ENCODE assay signal across 22 cellular contexts in genomic region chr6:135854799-135855198, GRCh38. TPM values are rescaled to one million over a fixed set of nuclear protein-coding genes. Genes with fewer than 3 reads are reported as not detected.
DNase-seq lines count a peak whose midpoint lies in the region; ATAC-seq, FAIRE-seq and TF ChIP-seq lines count a peak whose summit lies in the region.
"Had no signal": no experiment of that assay in that cellular context is flagged by ENCODE, and none has a peak within 500 bp of the region (broad histone marks: within the 10 kb centered on the region; RNA-seq: fewer than 3 reads in every experiment).

No MANE protein-coding gene starts in this region.

- H3K9me3 ChIP-seq in small intestine (ENCODE audit: control insufficient read depth, low read depth) = no peaks in the 10 kb centered on the region

- no peaks in the 10 kb centered on the region for H3K36me3 ChIP-seq in small intestine (ENCODE audit: control insufficient read depth in 2 of 2, insufficient read depth in 2 of 2, low read length in 2 of 2)

- H3K27me3 ChIP-seq in small intestine (ENCODE audit: control insufficient read depth in 2 of 2, insufficient read depth in 2 of 2, low read length in 2 of 2) = no peaks in the 10 kb centered on the region

- FAIRE-seq in small intestine (lab: Jason Lieb, UNC) = no peak
- FAIRE-seq: K562, keratinocyte, RCC 7860 had no signal

- no peak overlapping the region for H3K27ac Mint-ChIP-seq in activated CD8-positive, alpha-beta memory T cell treated with anti-CD3 and anti-CD28 coated beads, Interleukin-2, amount 10 ng/mL, durations not matched to agents 7 days and 5 days
- H3K27ac Mint-ChIP-seq: activated naive CD8-positive, alpha-beta T cell treated with anti-CD3 and anti-CD28 coated beads, Interleukin-2, amount 10 ng/mL, durations not matched to agents 7 days and 5 days had no signal

- ATAC-seq in activated CD8-positive, alpha-beta memory T cell treated with anti-CD3 and anti-CD28 coated beads, Interleukin-2, amount 10 ng/mL, durations not matched to agents 7 days and 5 days = peak; percentile 8
- ATAC-seq in HG02938 (IDR thresholded peaks at IDR 0.05; ENCODE audit: unreplicated experiment) = peak; percentile 45
- ATAC-seq in stimulated activated naive CD8-positive, alpha-beta T cell treated with anti-CD3 and anti-CD28 coated beads, Interleukin-15, Interleukin-2, amounts not matched to agents 100 U/mL and 50 U/mL, for 24 hours = peak; percentile 16
- ATAC-seq in GM21529 (IDR thresholded peaks at IDR 0.05; ENCODE audit: unreplicated experiment) = no peak
- ATAC-seq: K562 had no signal

- H3K4me3 ChIP-seq in fibroblast of pulmonary artery (replicated peaks; ENCODE audit: low read depth, low read length) (peak overlapping the region; percentile 73), small intestine (ENCODE audit: low read depth in 1 of 2, low read length in 2 of 2) (no peak overlapping the region)
- H3K4me3 ChIP-seq: K562 had no signal

- no peak overlapping the region for H3K27ac ChIP-seq in small intestine (ENCODE audit: low read depth in 1 of 2, low read length in 1 of 2)
- H3K27ac ChIP-seq: parathyroid adenoma had no signal

- no peak overlapping the region for H3K4me3 Mint-ChIP-seq in activated CD8-positive, alpha-beta memory T cell treated with anti-CD3 and anti-CD28 coated beads, Interleukin-2, amount 10 ng/mL, durations not matched to agents 7 days and 5 days
- H3K4me3 Mint-ChIP-seq: activated naive CD8-positive, alpha-beta T cell treated with anti-CD3 and anti-CD28 coated beads, Interleukin-2, amount 10 ng/mL, durations not matched to agents 7 days and 5 days; CD14-positive monocyte had no signal

- WGBS in small intestine, 3 donors = 88 to 100% (median 93%) methylated on average over 2 of the region's 2 CpGs

- H3K4me1 Mint-ChIP-seq in activated CD8-positive, alpha-beta memory T cell treated with anti-CD3 and anti-CD28 coated beads, Interleukin-2, amount 10 ng/mL, durations not matched to agents 7 days and 5 days = peaks cover 7% of the 10 kb centered on the region

- no peaks in the 10 kb centered on the region for H3K36me3 Mint-ChIP-seq in activated CD8-positive, alpha-beta memory T cell treated with anti-CD3 and anti-CD28 coated beads, Interleukin-2, amount 10 ng/mL, durations not matched to agents 7 days and 5 days
- H3K36me3 Mint-ChIP-seq: activated naive CD8-positive, alpha-beta T cell treated with anti-CD3 and anti-CD28 coated beads, Interleukin-2, amount 10 ng/mL, durations not matched to agents 7 days and 5 days; CD14-positive monocyte had no signal

- H3K27me3 Mint-ChIP-seq in activated CD8-positive, alpha-beta memory T cell treated with anti-CD3 and anti-CD28 coated beads, Interleukin-2, amount 10 ng/mL, durations not matched to agents 7 days and 5 days = peaks cover 3% of the 10 kb centered on the region

- no peaks in the 10 kb centered on the region for H3K9me3 Mint-ChIP-seq in activated CD8-positive, alpha-beta memory T cell treated with anti-CD3 and anti-CD28 coated beads, Interleukin-2, amount 10 ng/mL, durations not matched to agents 7 days and 5 days (ENCODE audit: low read depth)
- H3K9me3 Mint-ChIP-seq: activated naive CD8-positive, alpha-beta T cell treated with anti-CD3 and anti-CD28 coated beads, Interleukin-2, amount 10 ng/mL, durations not matched to agents 7 days and 5 days; CD14-positive monocyte had no signal

- no peak for DNase-seq in activated CD8-positive, alpha-beta memory T cell treated with anti-CD3 and anti-CD28 coated beads, Interleukin-2, amount 10 ng/mL, durations not matched to agents 7 days and 5 days
- no peak for DNase-seq in activated CD8-positive, alpha-beta memory T cell treated with anti-CD3 and anti-CD28 coated beads, Interleukin-2, amount 50 U/mL, for 48 hours
- DNase-seq in fibroblast of pulmonary artery (ENCODE audit: low read depth) (no peak), small intestine (no peak), retina (no peak)
- DNase-seq in stimulated activated naive CD8-positive, alpha-beta T cell treated with anti-CD3 and anti-CD28 coated beads, Interleukin-15, Interleukin-2, amounts not matched to agents 100 U/mL and 50 U/mL, for 24 hours = no peak
- DNase-seq: activated naive CD8-positive, alpha-beta T cell treated with anti-CD3 and anti-CD28 coated beads, Interleukin-2, amount 10 ng/mL, durations not matched to agents 7 days and 5 days; activated T-cell treated with anti-CD3 and anti-CD28 coated beads, Interleukin-2, amount 50 U/mL, for 1 hour; cortex of kidney; DMS 273 treated with DMSO at 0.1 percent for 48 hours; NCI-H187 treated with DMSO at 0.1 percent for 48 hours; stimulated activated CD4-positive, alpha-beta T cell treated with anti-CD3 and anti-CD28 coated beads, Interleukin-4, amount 100 ng/mL, for 1 hour; substantia nigra had no signal

- CTCF ChIA-PET in activated CD8-positive, alpha-beta memory T cell treated with anti-CD3 and anti-CD28 coated beads, Interleukin-2, amount 10 ng/mL, durations not matched to agents 7 days and 5 days (lab: Charles Lee) = interaction anchor here (1.1 kb wide), 1 partner anchor 19 kb away, joined by 3 read pairs; no protein-coding TSS in a partner anchor

- H3K4me1 ChIP-seq in small intestine (ENCODE audit: control insufficient read depth in 2 of 2, insufficient read depth in 1 of 2, low read depth in 1 of 2, low read length in 1 of 2) = no peaks in the 10 kb centered on the region
- H3K4me1 ChIP-seq: parathyroid adenoma had no signal

- TF ChIP-seq CTCF in fibroblast of pulmonary artery (IDR thresholded peaks at IDR 0.05; ENCODE audit: low read length, missing control alignments) = no peak

RNA-seq across cellular contexts. Expression of gene PDE7B, which starts 3.3 kb away (rescaled TPM):
- 1 to 10 TPM in 1 of 2 experiments, under 1 TPM in 1; 0.38 to 3.5 TPM for total RNA-seq in activated CD8-positive, alpha-beta memory T cell treated with anti-CD3 and anti-CD28 coated beads, Interleukin-2, amount 10 ng/mL, durations not matched to agents 7 days and 5 days
- polyA plus RNA-seq in small intestine = 1 to 10 TPM in 2 of 3 donors, under 1 TPM in 1; 0.22 to 1.4 (median 1.3) TPM
- total RNA-seq: A673, G401, K562 had no signal
